ENCODE assay signal across 8 cellular contexts in genomic region chr5:57298985-57299491, GRCh38.
A peak's percentile ranks its signal among the peaks of the same experiment; 100 is the strongest.
DNase-seq lines count a peak whose midpoint lies in the region; ATAC-seq and TF ChIP-seq lines count a peak whose summit lies in the region.

No MANE protein-coding gene starts in this region.

- H3K27me3 ChIP-seq in Caco-2 (replicated peaks; ENCODE audit: control insufficient read depth, insufficient read depth, low read length) (no peaks in the 10 kb centered on the region), right lobe of liver (no peaks in the 10 kb centered on the region)

- H3K4me3 Mint-ChIP-seq in Caco-2 (ENCODE audit: unreplicated experiment) (peak overlapping the region; percentile 53), WTC11 (peak overlapping the region; percentile 22; the same call in 1 of the 2 replicates)

- 14% methylated on average over 15 of the region's 15 CpGs for WGBS in right lobe of liver (ENCODE audit: insufficient coverage, low coverage, low lambda C conversion rate, missing lambda C conversion rate)

- peaks cover 10% of the 10 kb centered on the region for H3K4me1 Mint-ChIP-seq in Caco-2 (ENCODE audit: low read depth, unreplicated experiment)
- H3K4me1 Mint-ChIP-seq in WTC11 = peaks cover 14% of the 10 kb centered on the region

- POLR2A ChIA-PET in Caco-2 (lab: Charles Lee) = no interaction called here
- POLR2A ChIA-PET in WTC11 (lab: Charles Lee) = no interaction called here

- peak in 1 of 2 experiments; percentile 76 for DNase-seq in Caco-2
- peak; percentile 80 for DNase-seq in H4 (ENCODE audit: low spot score)
- DNase-seq in NCI-H2107 (lab: John Stamatoyannopoulos, UW) = peak; percentile 17
- DNase-seq in WTC11 (ENCODE audit: low spot score) = peak; percentile 12
- DNase-seq in dedifferentiated amniotic fluid mesenchymal stem cell (ENCODE audit: extremely low spot score) = peak; percentile 92
- peak in 1 of 3 donors; percentile 54 for DNase-seq in right lobe of liver
- peak in 2 of 3 experiments; percentile 10 to 18 for DNase-seq in stimulated activated CD4-positive, alpha-beta T cell treated with anti-CD3 and anti-CD28 coated beads, TNF-alpha, amount 100 ng/mL, for 4 hours (ENCODE audit: low read depth in 3 of 3)

- H3K36me3 Mint-ChIP-seq in Caco-2 (ENCODE audit: insufficient read depth, unreplicated experiment) = no peaks in the 10 kb centered on the region
- H3K36me3 Mint-ChIP-seq in WTC11 = no peaks in the 10 kb centered on the region

- intact Hi-C loops in Caco-2 (cut with micrococcal nuclease; ENCODE audit: unreplicated experiment) (loop anchor here (1.0 to 5.0 kb wide), 9 partner anchors 40 to 1163 kb away; no protein-coding TSS in a partner anchor), right lobe of liver (cut with DNase I) (no loop called here)

- H3K36me3 ChIP-seq in Caco-2 (ENCODE audit: control insufficient read depth, insufficient read depth, low read length) (no peaks in the 10 kb centered on the region), right lobe of liver (no peaks in the 10 kb centered on the region)

- H3K4me3 ChIP-seq in Caco-2 (ENCODE audit: low read depth, low read length) = no peak overlapping the region
- H3K4me3 ChIP-seq in right lobe of liver = no peak overlapping the region

- H3K27me3 Mint-ChIP-seq in Caco-2 (ENCODE audit: insufficient read depth, unreplicated experiment) (no peaks in the 10 kb centered on the region), WTC11 (ENCODE audit: low read depth) (no peaks in the 10 kb centered on the region)

- CTCF ChIA-PET in Caco-2 (lab: Charles Lee) = interaction anchor here (1.4 kb wide), 1 partner anchor 200 kb away, joined by 8 read pairs; no protein-coding TSS in a partner anchor
- CTCF ChIA-PET in WTC11 (lab: Charles Lee) = interaction anchor here (1.9 kb wide), 1 partner anchor 200 kb away, joined by 14 read pairs; no protein-coding TSS in a partner anchor

- BruUV-seq in Caco-2 (replicated peaks; lab: Mats Ljungman, UMichigan) = no TSS peak

- H3K4me1 ChIP-seq in Caco-2 (peaks cover 10% of the 10 kb centered on the region), right lobe of liver (peaks cover 0 to 6% (median 0%) of the 10 kb centered on the region in 4 donors)

- peak; percentile 36 for ATAC-seq in WTC11
- peak; percentile 66 to 83 (median 82) for ATAC-seq in right lobe of liver
- ATAC-seq in HG03565 (IDR thresholded peaks at IDR 0.05; ENCODE audit: unreplicated experiment) = no peak

- peak overlapping the region in 2 of 3 donors; percentile 37 to 38 for H3K27ac ChIP-seq in right lobe of liver

- H3K27ac Mint-ChIP-seq in Caco-2 (ENCODE audit: unreplicated experiment) (no peak overlapping the region), WTC11 (no peak overlapping the region)

- peak; percentile 53 to 65 for TF ChIP-seq CTCF in Caco-2 (IDR thresholded peaks at IDR 0.05; ENCODE audit: insufficient read depth in 1 of 2, low read depth in 1 of 2, low read length in 1 of 2, severe bottlenecking in 1 of 2, unreplicated experiment in 1 of 2)
- peak; percentile 62 for TF ChIP-seq CTCF in WTC11 (IDR thresholded peaks at IDR 0.05)
- TF ChIP-seq CTCF in right lobe of liver (IDR thresholded peaks at IDR 0.05) = peak; percentile 52 to 81 (median 76)

- H3K9me3 Mint-ChIP-seq in Caco-2 (ENCODE audit: unreplicated experiment) = no peaks in the 10 kb centered on the region
- H3K9me3 Mint-ChIP-seq in WTC11 = no peaks in the 10 kb centered on the region

- TF ChIP-seq POLR2A in right lobe of liver (IDR thresholded peaks at IDR 0.05) = no peak

- no peaks in the 10 kb centered on the region for H3K9me3 ChIP-seq in Caco-2
- H3K9me3 ChIP-seq in right lobe of liver = no peaks in the 10 kb centered on the region

TF ChIP-seq in WTC11, 78 proteins besides CTCF, POLR2A, EP300 and RAD21:
- TF ChIP-seq USF2 (CRISPR knock-in tag; IDR thresholded peaks at IDR 0.05) (peak; percentile 76), ZNF532 (CRISPR knock-in tag; IDR thresholded peaks at IDR 0.05; ENCODE audit: borderline replicate concordance) (no peak), USF1 (CRISPR knock-in tag; IDR thresholded peaks at IDR 0.05) (peak; percentile 68)
TF ChIP-seq in WTC11: peak in this region for 2.
